Comparison of ENCODE assay signal across 17 cellular contexts in genomic region chr14:57755018-57755521, GRCh38.
DNase-seq lines count a peak whose midpoint lies in the region; ATAC-seq, FAIRE-seq and TF ChIP-seq lines count a peak whose summit lies in the region.
"Had no signal": no experiment of that assay in that cellular context is flagged by ENCODE, and none has a peak within 500 bp of the region (broad histone marks: within the 10 kb centered on the region; RNA-seq: fewer than 3 reads in every experiment).

No MANE protein-coding gene starts in this region.

- intact Hi-C loops in K562 (cut with micrococcal nuclease), result no loop called here
- intact Hi-C loops in dorsolateral prefrontal cortex (cut with DNase I), result no loop called here

- CTCF ChIA-PET in K562 (lab: Yijun Ruan, JAX; ENCODE audit: low intra/inter-chr PET ratio), result no interaction called here

- no peak overlapping the region for H3K4me2 ChIP-seq in K562 (ENCODE audit: insufficient read depth, low read length)

- in situ Hi-C loops in K562 (cut with MboI), result no loop called here

- TF ChIP-seq RAD21 in K562 (CRISPR knock-in tag; conservative IDR thresholded peaks at IDR 0.05 in 1 of 2, IDR thresholded peaks at IDR 0.05 in 1 of 2), result no peak

- H3K9me3 ChIP-seq in K562 (replicated peaks; ENCODE audit: control insufficient read depth, insufficient read depth, low read depth, low read length), result no peaks in the 10 kb centered on the region
- H3K9me3 ChIP-seq: Caco-2, SJSA1 had no signal

- no peak for FAIRE-seq in K562 (lab: Jason Lieb, UNC)
- FAIRE-seq: GM12892, H1 had no signal

- no peaks in the 10 kb centered on the region for H3K9me1 ChIP-seq in K562 (ENCODE audit: control insufficient read depth, insufficient read depth, low read length)

- H2AFZ ChIP-seq in K562 (ENCODE audit: low read depth, low read length), result no peak overlapping the region

- DNase-seq in NCI-H2107 treated with DMSO at 0.1 percent for 48 hours (lab: John Stamatoyannopoulos, UW; ENCODE audit: unreplicated experiment), result peak; percentile 8
- DNase-seq in NCI-H2107 (lab: John Stamatoyannopoulos, UW), result no peak
- peak; percentile 81 for DNase-seq in NCI-H2171 (lab: John Stamatoyannopoulos, UW)
- DNase-seq in K562 (ENCODE audit: extremely low read depth in 1 of 4, low spot score in 3 of 4), result no peak
- peak; percentile 22 for DNase-seq in retina
- no peak for DNase-seq in NCI-H1694 (lab: John Stamatoyannopoulos, UW)
- DNase-seq in dorsolateral prefrontal cortex, result no peak
- DNase-seq: Caco-2, DMS79, GDM1, NCI-H526 treated with DMSO at 0.1 percent for 48 hours, PC-3 had no signal

- ATAC-seq in K562, result no peak
- ATAC-seq in HG02870 (IDR thresholded peaks at IDR 0.05; ENCODE audit: unreplicated experiment), result no peak
- ATAC-seq: PC-3 had no signal

- H3K27me3 ChIP-seq in K562 (ENCODE audit: control insufficient read depth in 2 of 2, insufficient read depth in 2 of 2, low read length in 2 of 2), result no peaks in the 10 kb centered on the region
- H3K27me3 ChIP-seq in dorsolateral prefrontal cortex, result no peaks in the 10 kb centered on the region
- H3K27me3 ChIP-seq: SJSA1 had no signal

- no peak overlapping the region for H3K9ac ChIP-seq in K562 (ENCODE audit: insufficient read depth in 1 of 2, low read depth in 2 of 2, low read length in 2 of 2)

- H4K20me1 ChIP-seq in K562 (replicated peaks; ENCODE audit: control insufficient read depth, insufficient read depth, low read length), result no peaks in the 10 kb centered on the region

- H3K36me3 ChIP-seq in K562 (ENCODE audit: control insufficient read depth, insufficient read depth, low read length), result no peaks in the 10 kb centered on the region
- H3K36me3 ChIP-seq: SJSA1 had no signal

- BruUV-seq in K562 (replicated peaks; lab: Mats Ljungman, UMichigan), result no TSS peak

- no peak for TF ChIP-seq EP300 in K562 (IDR thresholded peaks at IDR 0.05; ENCODE audit: low read length)

- no peak for TF ChIP-seq CTCF in K562 (IDR thresholded peaks at IDR 0.05 in 2 of 3, conservative IDR thresholded peaks at IDR 0.05 in 1 of 3; ENCODE audit: insufficient read depth in 2 of 3, low read depth in 1 of 3, low read length in 3 of 3)
- TF ChIP-seq CTCF in dorsolateral prefrontal cortex (IDR thresholded peaks at IDR 0.05 in 54 of 56, conservative IDR thresholded peaks at IDR 0.05 in 2 of 56; ENCODE audit: low read depth in 1 of 56, partially characterized antibody in 56 of 56), result no peak

- no peaks in the 10 kb centered on the region for H3K79me2 ChIP-seq in K562 (ENCODE audit: control insufficient read depth, insufficient read depth, low read length)

- H3K27ac ChIP-seq in K562 (ENCODE audit: extremely low read depth, low read depth, low read length), result no peak overlapping the region
- H3K27ac ChIP-seq in dorsolateral prefrontal cortex, result no peak overlapping the region
- H3K27ac ChIP-seq: C4-2B, SJSA1 had no signal

- POLR2A ChIA-PET in K562 (lab: Yijun Ruan, JAX), result no interaction called here

- 0% methylated on average over 6 of the region's 6 CpGs for WGBS in K562 (ENCODE audit: insufficient coverage, low coverage, missing lambda C conversion rate)

- H3K4me3 ChIP-seq in K562 (no peak overlapping the region), dorsolateral prefrontal cortex (no peak overlapping the region)
- H3K4me3 ChIP-seq: SJSA1 had no signal

- TF ChIP-seq POLR2A in K562 (conservative IDR thresholded peaks at IDR 0.05), result no peak

- no peaks in the 10 kb centered on the region for H3K4me1 ChIP-seq in K562 (replicated peaks in 1 of 2; ENCODE audit: control insufficient read depth in 2 of 2, insufficient read depth in 2 of 2, low read length in 2 of 2)
- H3K4me1 ChIP-seq: Caco-2, SJSA1 had no signal

TF ChIP-seq in K562, 482 proteins besides CTCF, POLR2A, EP300 and RAD21:
- TF ChIP-seq NFIX (CRISPR knock-in tag; IDR thresholded peaks at IDR 0.05; ENCODE audit: low read depth) (peak; percentile 35; the same call in 1 of the 2 replicates), NFIC (IDR thresholded peaks at IDR 0.05) (peak; percentile 60; the same call in 1 of the 2 replicates), NCOA2 (IDR thresholded peaks at IDR 0.05; ENCODE audit: partially characterized antibody in 2 of 2) (no peak)
TF ChIP-seq in K562: peak in this region for 2.

Comparison
In these comparisons a context has a peak if more than half of its experiments do, and no peak if none do; other contexts are left out.
1. DNase-seq: peak in NCI-H2107 treated with DMSO at 0.1 percent for 48 hours (single experiment), NCI-H2171 (single experiment) and retina (single experiment); none in NCI-H2107 (single experiment), K562 (0 of 4), NCI-H1694 (single experiment) and dorsolateral prefrontal cortex (0 of 10).